8 cellular contexts compared by ENCODE assay signal in genomic region chr2:91772240-91772927, GRCh38.
DNase-seq lines count a peak whose midpoint lies in the region; ATAC-seq and TF ChIP-seq lines count a peak whose summit lies in the region.
"Not testable (repeated sequence)": the region's sequence is repeated elsewhere in the genome, so short reads cannot be mapped to it uniquely, and the experiment has no call there.

No MANE protein-coding gene starts in this region.

- POLR2A ChIA-PET in HCT116 (lab: Charles Lee): not testable (repeated sequence)

- peak; percentile 51; the same call in 1 of the 2 replicates for ATAC-seq in HCT116
- ATAC-seq in T-helper 17 cell: peak; percentile 28
- peak; percentile 78 for ATAC-seq in esophagus mucosa
- peak; percentile 76 for ATAC-seq in left colon
- peak; percentile 37 for ATAC-seq in sciatic nerve
- ATAC-seq in upper lobe of right lung: peak; percentile 48

- not testable (repeated sequence) for H3K27me3 ChIP-seq in HCT116 (ENCODE audit: insufficient read depth, low read length); upper lobe of right lung

- not testable (repeated sequence) for TF ChIP-seq CTCF in HCT116 (IDR thresholded peaks at IDR 0.05 in 2 of 3, conservative IDR thresholded peaks at IDR 0.05 in 1 of 3; ENCODE audit: borderline replicate concordance in 1 of 3, insufficient read depth in 1 of 3, low read depth in 2 of 3, low read length in 2 of 3); upper lobe of right lung (IDR thresholded peaks at IDR 0.05)

- H3K27me3 Mint-ChIP-seq in T-helper 17 cell: not testable (repeated sequence)

- H3K9me2 ChIP-seq in HCT116 (ENCODE audit: insufficient read depth): not testable (repeated sequence)

- not testable (repeated sequence) for H3K4me1 ChIP-seq in HCT116 (ENCODE audit: control insufficient read depth in 1 of 2, insufficient read depth in 2 of 2, low read length in 2 of 2); upper lobe of right lung

- H3K9ac ChIP-seq in HCT116 (ENCODE audit: low read length): not testable (repeated sequence)

- not testable (repeated sequence) for TF ChIP-seq POLR2A in HCT116 (IDR thresholded peaks at IDR 0.05; ENCODE audit: borderline replicate concordance, extremely low read depth, insufficient read depth, insufficient read length)

- TF ChIP-seq RAD21 in HCT116 (IDR thresholded peaks at IDR 0.05; ENCODE audit: low read depth): not testable (repeated sequence)

- not testable (repeated sequence) for H2AFZ ChIP-seq in HCT116 (ENCODE audit: low read depth, low read length, poor library complexity, severe bottlenecking)

- H3K36me3 Mint-ChIP-seq in T-helper 17 cell (ENCODE audit: low read depth): not testable (repeated sequence)

- not testable (repeated sequence) for BruUV-seq in HCT116 (replicated peaks; lab: Mats Ljungman, UMichigan)

- H3K79me2 ChIP-seq in HCT116 (ENCODE audit: insufficient read depth, low read length): not testable (repeated sequence)

- H4K20me1 ChIP-seq in HCT116 (ENCODE audit: insufficient read depth): not testable (repeated sequence)

- DNase-seq in CD1c-positive myeloid dendritic cell (ENCODE audit: extremely low spot score) (peak; percentile 47), mucosa of gallbladder (ENCODE audit: low spot score) (peak; percentile 45)
- not testable (repeated sequence) for DNase-seq in HCT116 (ENCODE audit: low read depth, low spot score); T-helper 17 cell; left colon; sciatic nerve (ENCODE audit: low spot score); upper lobe of right lung

- not testable (repeated sequence) for H3K4me3 Mint-ChIP-seq in T-helper 17 cell

- CTCF ChIA-PET in HCT116 (lab: Charles Lee): not testable (repeated sequence)

- H3K27ac ChIP-seq in HCT116 (ENCODE audit: low read depth, low read length); upper lobe of right lung: not testable (repeated sequence)

- H3K4me1 Mint-ChIP-seq in T-helper 17 cell: not testable (repeated sequence)

- RAD21 ChIA-PET in HCT116 (lab: Charles Lee; ENCODE audit: low non-redundant PET in 1 of 2, low total read pairs in 2 of 2, uncharacterized antibody in 2 of 2, unreplicated experiment in 2 of 2): not testable (repeated sequence)

- not testable (repeated sequence) for H3K4me3 ChIP-seq in HCT116 (replicated peaks in 1 of 2; ENCODE audit: low read depth in 1 of 2, low read length in 2 of 2); upper lobe of right lung

- not testable (repeated sequence) for H3K4me2 ChIP-seq in HCT116 (ENCODE audit: low read length)

- not testable (repeated sequence) for H3K9me3 ChIP-seq in HCT116 (ENCODE audit: control insufficient read depth in 1 of 2, insufficient read depth in 1 of 2, low read depth in 1 of 2, low read length in 2 of 2); T-helper 17 cell (ENCODE audit: control insufficient read depth, low read length, poor library complexity, severe bottlenecking); upper lobe of right lung

- intact Hi-C loops in HCT116 (cut with micrococcal nuclease); left colon (cut with DNase I, micrococcal nuclease); sciatic nerve (cut with DNase I); upper lobe of right lung (cut with DNase I): not testable (repeated sequence)

- not testable (repeated sequence) for H3K27ac Mint-ChIP-seq in T-helper 17 cell

- not testable (repeated sequence) for H3K36me3 ChIP-seq in HCT116 (ENCODE audit: control insufficient read depth in 1 of 2, insufficient read depth in 2 of 2, low read length in 2 of 2); upper lobe of right lung

Comparison
In these comparisons a context has a peak if more than half of its experiments do, and no peak if none do; other contexts are left out.
1. ATAC-seq: peak in every context shown above with its lines; median percentile 78 in esophagus mucosa; 76 in left colon; 51 in HCT116; 48 in upper lobe of right lung; 37 in sciatic nerve; 28 in T-helper 17 cell.